29 cellular contexts compared by ENCODE assay signal in genomic region chr17:77484096-77484495, GRCh38.
"Had no signal": no experiment of that assay in that cellular context is flagged by ENCODE, and none has a peak within 500 bp of the region (broad histone marks: within the 10 kb centered on the region; RNA-seq: fewer than 3 reads in every experiment).

No MANE protein-coding gene starts in this region.

- H3K9me3 ChIP-seq: adrenal gland, esophagus squamous epithelium, left lung, lower lobe of right lung, mucosa of descending colon, psoas muscle, spleen, transverse colon had no signal

- H2AFZ ChIP-seq: parathyroid adenoma had no signal

- H3K4me1 ChIP-seq: parathyroid adenoma, psoas muscle had no signal

- H3K27me3 ChIP-seq: adrenal gland, cardiac muscle cell, dorsolateral prefrontal cortex, left lung, spleen, transverse colon had no signal

- H3K27ac ChIP-seq: cardiac muscle cell, coronary artery, dorsolateral prefrontal cortex, left lung, lower lobe of right lung, parathyroid adenoma, psoas muscle, VCaP had no signal

- H3K4me3 ChIP-seq: adrenal gland, cardiac muscle cell, coronary artery, dorsolateral prefrontal cortex, esophagus squamous epithelium, left lung, lower lobe of right lung, mucosa of descending colon, psoas muscle, spleen, transverse colon had no signal

- H3K9ac ChIP-seq: parathyroid adenoma had no signal

- FAIRE-seq: islet of Langerhans, TTC549 had no signal

- DNase-seq: activated CD4-positive, alpha-beta T cell treated with anti-CD3 and anti-CD28 coated beads for 4 hours; activated CD4-positive, alpha-beta T cell treated with anti-CD3 and anti-CD28 coated beads, Interleukin-2, amount 50 U/mL, for 4 hours; activated effector memory CD4-positive, alpha-beta T cell treated with anti-CD3 and anti-CD28 coated beads, Interleukin-2, amount 50 U/mL, for 16 hours; activated naive CD4-positive, alpha-beta T cell treated with anti-CD3 and anti-CD28 coated beads for 36 hours; activated naive CD8-positive, alpha-beta T cell treated with anti-CD3 and anti-CD28 coated beads for 36 hours; activated T-cell treated with anti-CD3 and anti-CD28 coated beads for 4 hours; adrenal gland; aorta; dorsolateral prefrontal cortex; endodermal cell; esophagus squamous epithelium; foreskin melanocyte; lower lobe of right lung; mesendoderm; mucosa of descending colon; nucleus accumbens; spleen; stimulated activated naive CD4-positive, alpha-beta T cell treated with Interleukin-2 at 50 U/mL for 16 hours; SW 1271; T-helper 9 cell; transverse colon had no signal

- ATAC-seq: left lung, lower lobe of right lung, mucosa of descending colon, psoas muscle had no signal
